36 cellular contexts compared by ENCODE assay signal in genomic region chr2:232951181-232951580, GRCh38.
"Had no signal": no experiment of that assay in that cellular context is flagged by ENCODE, and none has a peak within 500 bp of the region (broad histone marks: within the 10 kb centered on the region; RNA-seq: fewer than 3 reads in every experiment).

No MANE protein-coding gene starts in this region.

- H3K9me3 Mint-ChIP-seq: activated CD4-positive, alpha-beta memory T cell treated with anti-CD3 and anti-CD28 coated beads, Interleukin-2, amount 10 ng/mL, durations not matched to agents 7 days and 5 days; activated CD4-positive, alpha-beta T cell treated with anti-CD3 and anti-CD28 coated beads, Interleukin-2, amount 10 ng/mL, durations not matched to agents 7 days and 5 days; activated naive CD4-positive, alpha-beta T cell treated with anti-CD3 and anti-CD28 coated beads, Interleukin-2, amount 10 ng/mL, durations not matched to agents 7 days and 5 days; activated naive CD4-positive, alpha-beta T cell treated with anti-CD3 and anti-CD28 coated beads, Interleukin-2, amount 50 U/mL, for 24 hours; activated naive CD8-positive, alpha-beta T cell treated with anti-CD3 and anti-CD28 coated beads, Interleukin-2, amount 10 ng/mL, durations not matched to agents 7 days and 5 days; activated T-cell treated with anti-CD3 and anti-CD28 coated beads, Interleukin-2, amount 50 U/mL, for 24 hours; activated T-helper 2 cell treated with anti-CD3 and anti-CD28 coated beads, Interferon-gamma antibody, Interleukin-2, Interleukin-4, amounts not matched to agents 10 μg/mL and 5 μg/mL and 100 μg/mL, durations not matched to agents 14 hours and 24 hours and 36 hours; central memory CD8-positive, alpha-beta T cell; T-helper 1 cell treated with Interleukin-12 subunit alpha and Interleukin-12 subunit beta and Interleukin-4 antibody, amounts not matched to agents 30 μg/mL and 1 μg/mL, for 36 hours; T-helper 2 cell treated with Interferon-gamma antibody and Interleukin-4, amounts not matched to agents 5 μg/mL and 100 μg/mL, for 36 hours; WTC11 had no signal

- H3K4me3 ChIP-seq: adrenal gland, body of pancreas, cardiac muscle cell had no signal

- H3K4me3 Mint-ChIP-seq: activated CD4-positive, alpha-beta memory T cell treated with anti-CD3 and anti-CD28 coated beads, Interleukin-2, amount 10 ng/mL, durations not matched to agents 7 days and 5 days; activated CD4-positive, alpha-beta T cell treated with anti-CD3 and anti-CD28 coated beads for 36 hours; activated CD4-positive, alpha-beta T cell treated with anti-CD3 and anti-CD28 coated beads, Interleukin-2, amount 10 ng/mL, durations not matched to agents 7 days and 5 days; activated CD8-positive, alpha-beta memory T cell treated with anti-CD3 and anti-CD28 coated beads, Interleukin-2, amount 10 ng/mL, durations not matched to agents 7 days and 5 days; activated CD8-positive, alpha-beta T cell treated with anti-CD3 and anti-CD28 coated beads, Interleukin-2, amount 10 ng/mL, durations not matched to agents 7 days and 5 days; activated naive CD4-positive, alpha-beta T cell treated with anti-CD3 and anti-CD28 coated beads, Interleukin-2, amount 10 ng/mL, durations not matched to agents 7 days and 5 days; activated naive CD4-positive, alpha-beta T cell treated with anti-CD3 and anti-CD28 coated beads, Interleukin-2, amount 50 U/mL, for 24 hours; activated naive CD8-positive, alpha-beta T cell; activated naive CD8-positive, alpha-beta T cell treated with anti-CD3 and anti-CD28 coated beads, Interleukin-2, amount 10 ng/mL, durations not matched to agents 7 days and 5 days; activated T-cell treated with anti-CD3 and anti-CD28 coated beads, Interleukin-2, amount 50 U/mL, for 24 hours; central memory CD8-positive, alpha-beta T cell; T-helper 1 cell treated with Interleukin-12 subunit alpha and Interleukin-12 subunit beta and Interleukin-4 antibody, amounts not matched to agents 30 μg/mL and 1 μg/mL, for 36 hours; T-helper 2 cell treated with Interferon-gamma antibody and Interleukin-4, amounts not matched to agents 5 μg/mL and 100 μg/mL, for 36 hours; WTC11 had no signal

- H3K4me1 Mint-ChIP-seq: activated CD4-positive, alpha-beta memory T cell treated with anti-CD3 and anti-CD28 coated beads, Interleukin-2, amount 10 ng/mL, durations not matched to agents 7 days and 5 days; activated CD4-positive, alpha-beta T cell treated with anti-CD3 and anti-CD28 coated beads for 36 hours; activated CD4-positive, alpha-beta T cell treated with anti-CD3 and anti-CD28 coated beads, Interleukin-2, amount 10 ng/mL, durations not matched to agents 7 days and 5 days; activated CD8-positive, alpha-beta memory T cell treated with anti-CD3 and anti-CD28 coated beads, Interleukin-2, amount 10 ng/mL, durations not matched to agents 7 days and 5 days; activated naive CD4-positive, alpha-beta T cell treated with anti-CD3 and anti-CD28 coated beads, Interleukin-2, amount 10 ng/mL, durations not matched to agents 7 days and 5 days; activated naive CD4-positive, alpha-beta T cell treated with anti-CD3 and anti-CD28 coated beads, Interleukin-2, amount 50 U/mL, for 24 hours; activated naive CD8-positive, alpha-beta T cell treated with anti-CD3 and anti-CD28 coated beads, Interleukin-2, amount 10 ng/mL, durations not matched to agents 7 days and 5 days; central memory CD8-positive, alpha-beta T cell had no signal

- ATAC-seq: activated CD4-positive, alpha-beta T cell treated with anti-CD3 and anti-CD28 coated beads for 36 hours; activated CD4-positive, CD25-positive, alpha-beta regulatory T cell treated with anti-CD3 and anti-CD28 coated beads, Interleukin-2, amount 50 U/mL, for 24 hours; activated CD8-positive, alpha-beta memory T cell treated with anti-CD3 and anti-CD28 coated beads, Interleukin-2, amount 10 ng/mL, durations not matched to agents 7 days and 5 days; activated CD8-positive, alpha-beta T cell treated with anti-CD3 and anti-CD28 coated beads, Interleukin-2, amount 10 ng/mL, durations not matched to agents 7 days and 5 days; body of pancreas; WTC11 had no signal

- H3K36me3 Mint-ChIP-seq: activated CD8-positive, alpha-beta memory T cell treated with anti-CD3 and anti-CD28 coated beads, Interleukin-2, amount 10 ng/mL, durations not matched to agents 7 days and 5 days; activated naive CD4-positive, alpha-beta T cell treated with anti-CD3 and anti-CD28 coated beads, Interleukin-2, amount 10 ng/mL, durations not matched to agents 7 days and 5 days; activated naive CD4-positive, alpha-beta T cell treated with anti-CD3 and anti-CD28 coated beads, Interleukin-2, amount 50 U/mL, for 24 hours; activated naive CD8-positive, alpha-beta T cell; activated naive CD8-positive, alpha-beta T cell treated with anti-CD3 and anti-CD28 coated beads, Interleukin-2, amount 10 ng/mL, durations not matched to agents 7 days and 5 days; WTC11 had no signal

- DNase-seq: activated CD4-positive, alpha-beta memory T cell treated with anti-CD3 and anti-CD28 coated beads, Interleukin-2, amount 10 ng/mL, durations not matched to agents 7 days and 5 days; activated CD4-positive, alpha-beta T cell treated with anti-CD3 and anti-CD28 coated beads for 1 hour; activated CD4-positive, alpha-beta T cell treated with anti-CD3 and anti-CD28 coated beads for 36 hours; activated CD4-positive, alpha-beta T cell treated with anti-CD3 and anti-CD28 coated beads for 48 hours; activated CD4-positive, alpha-beta T cell treated with anti-CD3 and anti-CD28 coated beads, Interleukin-2, amount 10 ng/mL, durations not matched to agents 7 days and 5 days; activated CD4-positive, alpha-beta T cell treated with anti-CD3 and anti-CD28 coated beads, Interleukin-2, amount 50 U/mL, for 48 hours; activated CD4-positive, CD25-positive, alpha-beta regulatory T cell; activated CD8-positive, alpha-beta memory T cell treated with anti-CD3 and anti-CD28 coated beads for 24 hours; activated CD8-positive, alpha-beta memory T cell treated with anti-CD3 and anti-CD28 coated beads, Interleukin-2, amount 10 ng/mL, durations not matched to agents 7 days and 5 days; activated CD8-positive, alpha-beta memory T cell treated with anti-CD3 and anti-CD28 coated beads, Interleukin-2, amount 50 U/mL, for 48 hours; activated CD8-positive, alpha-beta T cell treated with anti-CD3 and anti-CD28 coated beads, Interleukin-2, amount 10 ng/mL, durations not matched to agents 7 days and 5 days; activated effector memory CD4-positive, alpha-beta T cell treated with Interleukin-2 at 50 U/mL for 16 hours; activated gamma-delta T cell; activated naive CD4-positive, alpha-beta T cell treated with anti-CD3 and anti-CD28 coated beads, Interleukin-2, amount 10 ng/mL, durations not matched to agents 7 days and 5 days; activated naive CD4-positive, alpha-beta T cell treated with Interleukin-2 at 50 U/mL for 16 hours; activated naive CD8-positive, alpha-beta T cell treated with anti-CD3 and anti-CD28 coated beads, Interleukin-2, amount 10 ng/mL, durations not matched to agents 7 days and 5 days; activated T-cell treated with anti-CD3 and anti-CD28 coated beads, Interleukin-2, amount 50 U/mL, for 24 hours; activated T-cell treated with anti-CD3 and anti-CD28 coated beads, Interleukin-2, amount 50 U/mL, for 48 hours; amniotic stem cell; aorta; body of pancreas; cerebellar nuclear complex; T-helper 1 cell; T-helper 2 cell; T-helper 9 cell had no signal

- H3K9me3 ChIP-seq: adrenal gland, body of pancreas had no signal

- H3K27ac ChIP-seq: adrenal gland, body of pancreas, cardiac muscle cell, WERI-Rb-1 had no signal

- H3K36me3 ChIP-seq: adrenal gland, cardiac muscle cell, WERI-Rb-1 had no signal

- H3K4me1 ChIP-seq: adrenal gland, body of pancreas had no signal

- H3K27me3 ChIP-seq: adrenal gland, body of pancreas, cardiac muscle cell had no signal

- H3K27me3 Mint-ChIP-seq: activated CD4-positive, alpha-beta T cell treated with anti-CD3 and anti-CD28 coated beads for 36 hours; activated naive CD4-positive, alpha-beta T cell treated with anti-CD3 and anti-CD28 coated beads, Interleukin-2, amount 50 U/mL, for 24 hours; activated naive CD8-positive, alpha-beta T cell had no signal

- H3K27ac Mint-ChIP-seq: activated CD4-positive, alpha-beta memory T cell treated with anti-CD3 and anti-CD28 coated beads, Interleukin-2, amount 10 ng/mL, durations not matched to agents 7 days and 5 days; activated CD4-positive, alpha-beta T cell treated with anti-CD3 and anti-CD28 coated beads for 36 hours; activated CD4-positive, alpha-beta T cell treated with anti-CD3 and anti-CD28 coated beads, Interleukin-2, amount 10 ng/mL, durations not matched to agents 7 days and 5 days; activated CD8-positive, alpha-beta memory T cell treated with anti-CD3 and anti-CD28 coated beads, Interleukin-2, amount 10 ng/mL, durations not matched to agents 7 days and 5 days; activated CD8-positive, alpha-beta T cell treated with anti-CD3 and anti-CD28 coated beads, Interleukin-2, amount 10 ng/mL, durations not matched to agents 7 days and 5 days; activated naive CD4-positive, alpha-beta T cell treated with anti-CD3 and anti-CD28 coated beads, Interleukin-2, amount 10 ng/mL, durations not matched to agents 7 days and 5 days; activated naive CD4-positive, alpha-beta T cell treated with anti-CD3 and anti-CD28 coated beads, Interleukin-2, amount 50 U/mL, for 24 hours; activated naive CD8-positive, alpha-beta T cell; activated naive CD8-positive, alpha-beta T cell treated with anti-CD3 and anti-CD28 coated beads, Interleukin-2, amount 10 ng/mL, durations not matched to agents 7 days and 5 days; activated T-cell treated with anti-CD3 and anti-CD28 coated beads, Interleukin-2, amount 50 U/mL, for 24 hours; activated T-helper 2 cell treated with anti-CD3 and anti-CD28 coated beads, Interferon-gamma antibody, Interleukin-2, Interleukin-4, amounts not matched to agents 10 μg/mL and 5 μg/mL and 100 μg/mL, durations not matched to agents 14 hours and 24 hours and 36 hours; T-helper 1 cell treated with Interleukin-12 subunit alpha and Interleukin-12 subunit beta and Interleukin-4 antibody, amounts not matched to agents 30 μg/mL and 1 μg/mL, for 36 hours; T-helper 2 cell treated with Interferon-gamma antibody and Interleukin-4, amounts not matched to agents 5 μg/mL and 100 μg/mL, for 36 hours; WTC11 had no signal
